1 cellular context compared by ENCODE assay signal in the genomic region with DNA sequence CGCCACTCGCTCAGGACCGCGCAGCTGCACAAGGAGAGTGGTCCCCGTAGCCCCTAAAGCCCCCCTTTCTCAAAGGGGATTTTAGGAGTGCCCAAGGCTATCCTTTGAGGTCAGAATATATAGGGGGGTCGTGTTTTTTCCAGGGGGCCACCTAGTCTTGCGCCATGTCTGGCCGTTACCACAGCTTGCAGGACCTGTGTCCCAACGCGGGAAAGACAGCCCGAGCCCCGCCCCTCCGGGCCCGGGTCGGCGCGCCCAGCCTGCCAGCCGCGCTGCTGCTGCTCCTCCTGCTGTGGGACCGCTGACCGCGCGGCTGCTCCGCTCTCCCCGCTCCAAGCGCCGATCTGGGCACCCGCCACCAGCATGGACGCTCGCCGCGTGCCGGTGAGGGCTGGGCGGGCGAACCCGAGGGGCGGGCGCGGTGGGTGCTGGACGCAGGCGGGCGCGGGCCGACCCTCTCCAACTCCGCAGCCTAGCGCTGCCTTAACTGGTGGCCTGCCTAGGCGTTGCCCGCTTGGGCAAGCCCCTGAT.
A peak's percentile ranks its signal among the peaks of the same experiment; 100 is the strongest.
TF ChIP-seq lines count a peak whose summit lies in the region.

A gene (plus strand): TSS at position 272 of the 531 bp plus-strand sequence. CDS start 92 bp downstream, at position 364.

TF ChIP-seq in HepG2, 621 proteins besides CTCF, POLR2A, EP300 and RAD21 (continued from another document and continues in another):
- TF ChIP-seq, protein P1, sequence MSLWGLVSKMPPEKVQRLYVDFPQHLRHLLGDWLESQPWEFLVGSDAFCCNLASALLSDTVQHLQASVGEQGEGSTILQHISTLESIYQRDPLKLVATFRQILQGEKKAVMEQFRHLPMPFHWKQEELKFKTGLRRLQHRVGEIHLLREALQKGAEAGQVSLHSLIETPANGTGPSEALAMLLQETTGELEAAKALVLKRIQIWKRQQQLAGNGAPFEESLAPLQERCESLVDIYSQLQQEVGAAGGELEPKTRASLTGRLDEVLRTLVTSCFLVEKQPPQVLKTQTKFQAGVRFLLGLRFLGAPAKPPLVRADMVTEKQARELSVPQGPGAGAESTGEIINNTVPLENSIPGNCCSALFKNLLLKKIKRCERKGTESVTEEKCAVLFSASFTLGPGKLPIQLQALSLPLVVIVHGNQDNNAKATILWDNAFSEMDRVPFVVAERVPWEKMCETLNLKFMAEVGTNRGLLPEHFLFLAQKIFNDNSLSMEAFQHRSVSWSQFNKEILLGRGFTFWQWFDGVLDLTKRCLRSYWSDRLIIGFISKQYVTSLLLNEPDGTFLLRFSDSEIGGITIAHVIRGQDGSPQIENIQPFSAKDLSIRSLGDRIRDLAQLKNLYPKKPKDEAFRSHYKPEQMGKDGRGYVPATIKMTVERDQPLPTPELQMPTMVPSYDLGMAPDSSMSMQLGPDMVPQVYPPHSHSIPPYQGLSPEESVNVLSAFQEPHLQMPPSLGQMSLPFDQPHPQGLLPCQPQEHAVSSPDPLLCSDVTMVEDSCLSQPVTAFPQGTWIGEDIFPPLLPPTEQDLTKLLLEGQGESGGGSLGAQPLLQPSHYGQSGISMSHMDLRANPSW (CRISPR knock-in tag; IDR thresholded peaks at IDR 0.05; ENCODE audit: borderline replicate concordance) = no peak; the same call in 1 of the 2 replicates
- TF ChIP-seq ZNF556 (CRISPR knock-in tag; IDR thresholded peaks at IDR 0.05; ENCODE audit: borderline replicate concordance) (no peak; the same call in 1 of the 2 replicates), ZFP90 (CRISPR knock-in tag; IDR thresholded peaks at IDR 0.05; ENCODE audit: borderline replicate concordance) (peak; percentile 98), ZNF441 (CRISPR knock-in tag; IDR thresholded peaks at IDR 0.05; ENCODE audit: borderline replicate concordance) (peak; percentile 93), TEAD2 (CRISPR knock-in tag; IDR thresholded peaks at IDR 0.05) (0 out of 2 replicates have a peak, but pooled peaks have one; percentile 12), ZNF550 (CRISPR knock-in tag; IDR thresholded peaks at IDR 0.05; ENCODE audit: borderline replicate concordance) (no peak; the same call in 1 of the 2 replicates), ZNF75D (CRISPR knock-in tag; IDR thresholded peaks at IDR 0.05; ENCODE audit: borderline replicate concordance) (peak; percentile 97; the same call in 1 of the 2 replicates), SOX5 (CRISPR knock-in tag; IDR thresholded peaks at IDR 0.05; ENCODE audit: borderline replicate concordance) (no peak), ZNF761 (CRISPR knock-in tag; conservative IDR thresholded peaks at IDR 0.05) (peak; percentile 96), NFIC (IDR thresholded peaks at IDR 0.05; ENCODE audit: low read length) (no peak), ZKSCAN8 (CRISPR knock-in tag; IDR thresholded peaks at IDR 0.05; ENCODE audit: borderline replicate concordance) (0 out of 2 replicates have a peak, but pooled peaks have one; percentile 43), KMT2B (CRISPR knock-in tag; IDR thresholded peaks at IDR 0.05) (peak; percentile 81; the same call in 1 of the 2 replicates), RBAK (CRISPR knock-in tag; IDR thresholded peaks at IDR 0.05) (no peak), JARID2 (CRISPR knock-in tag; IDR thresholded peaks at IDR 0.05; ENCODE audit: insufficient replicate concordance) (no peak), MEIS1 (CRISPR knock-in tag; IDR thresholded peaks at IDR 0.05; ENCODE audit: borderline replicate concordance) (no peak; the same call in 1 of the 2 replicates), YEATS2 (CRISPR knock-in tag; IDR thresholded peaks at IDR 0.05; ENCODE audit: borderline replicate concordance) (peak; percentile 82; the same call in 1 of the 2 replicates), ISX (CRISPR knock-in tag; conservative IDR thresholded peaks at IDR 0.05) (peak; percentile 91), GFI1 (CRISPR knock-in tag; IDR thresholded peaks at IDR 0.05; ENCODE audit: borderline replicate concordance) (no peak; the same call in none of the 2 replicates), HOXA3 (CRISPR knock-in tag; IDR thresholded peaks at IDR 0.05) (peak; percentile 76), SP140L (CRISPR knock-in tag; IDR thresholded peaks at IDR 0.05; ENCODE audit: borderline replicate concordance) (peak; percentile 99), ZNF644 (CRISPR knock-in tag; IDR thresholded peaks at IDR 0.05; ENCODE audit: low read depth) (no peak), MED13 (CRISPR knock-in tag; IDR thresholded peaks at IDR 0.05) (peak; percentile 96), NFE2 (CRISPR knock-in tag; IDR thresholded peaks at IDR 0.05) (0 out of 2 replicates have a peak, but pooled peaks have one; percentile 33), ARNT2 (CRISPR knock-in tag; IDR thresholded peaks at IDR 0.05; ENCODE audit: low read depth) (peak; percentile 99), ZNF337 (CRISPR knock-in tag; IDR thresholded peaks at IDR 0.05; ENCODE audit: borderline replicate concordance, low read depth) (peak; percentile 99), ZNF230 (CRISPR knock-in tag; IDR thresholded peaks at IDR 0.05) (peak; percentile 99), U2AF2 (IDR thresholded peaks at IDR 0.05; ENCODE audit: low read depth, low read length) (no peak)
- TF ChIP-seq, protein P2, sequence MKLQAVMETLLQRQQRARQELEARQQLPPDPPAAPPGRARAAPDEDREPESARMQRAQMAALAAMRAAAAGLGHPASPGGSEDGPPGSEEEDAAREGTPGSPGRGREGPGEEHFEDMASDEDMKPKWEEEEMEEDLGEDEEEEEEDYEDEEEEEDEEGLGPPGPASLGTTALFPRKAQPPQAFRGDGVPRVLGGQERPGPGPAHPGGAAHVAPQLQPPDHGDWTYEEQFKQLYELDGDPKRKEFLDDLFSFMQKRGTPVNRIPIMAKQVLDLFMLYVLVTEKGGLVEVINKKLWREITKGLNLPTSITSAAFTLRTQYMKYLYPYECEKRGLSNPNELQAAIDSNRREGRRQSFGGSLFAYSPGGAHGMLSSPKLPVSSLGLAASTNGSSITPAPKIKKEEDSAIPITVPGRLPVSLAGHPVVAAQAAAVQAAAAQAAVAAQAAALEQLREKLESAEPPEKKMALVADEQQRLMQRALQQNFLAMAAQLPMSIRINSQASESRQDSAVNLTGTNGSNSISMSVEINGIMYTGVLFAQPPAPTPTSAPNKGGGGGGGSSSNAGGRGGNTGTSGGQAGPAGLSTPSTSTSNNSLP (IDR thresholded peaks at IDR 0.05; ENCODE audit: low read depth, low read length) = no peak
- TF ChIP-seq, protein P3, sequence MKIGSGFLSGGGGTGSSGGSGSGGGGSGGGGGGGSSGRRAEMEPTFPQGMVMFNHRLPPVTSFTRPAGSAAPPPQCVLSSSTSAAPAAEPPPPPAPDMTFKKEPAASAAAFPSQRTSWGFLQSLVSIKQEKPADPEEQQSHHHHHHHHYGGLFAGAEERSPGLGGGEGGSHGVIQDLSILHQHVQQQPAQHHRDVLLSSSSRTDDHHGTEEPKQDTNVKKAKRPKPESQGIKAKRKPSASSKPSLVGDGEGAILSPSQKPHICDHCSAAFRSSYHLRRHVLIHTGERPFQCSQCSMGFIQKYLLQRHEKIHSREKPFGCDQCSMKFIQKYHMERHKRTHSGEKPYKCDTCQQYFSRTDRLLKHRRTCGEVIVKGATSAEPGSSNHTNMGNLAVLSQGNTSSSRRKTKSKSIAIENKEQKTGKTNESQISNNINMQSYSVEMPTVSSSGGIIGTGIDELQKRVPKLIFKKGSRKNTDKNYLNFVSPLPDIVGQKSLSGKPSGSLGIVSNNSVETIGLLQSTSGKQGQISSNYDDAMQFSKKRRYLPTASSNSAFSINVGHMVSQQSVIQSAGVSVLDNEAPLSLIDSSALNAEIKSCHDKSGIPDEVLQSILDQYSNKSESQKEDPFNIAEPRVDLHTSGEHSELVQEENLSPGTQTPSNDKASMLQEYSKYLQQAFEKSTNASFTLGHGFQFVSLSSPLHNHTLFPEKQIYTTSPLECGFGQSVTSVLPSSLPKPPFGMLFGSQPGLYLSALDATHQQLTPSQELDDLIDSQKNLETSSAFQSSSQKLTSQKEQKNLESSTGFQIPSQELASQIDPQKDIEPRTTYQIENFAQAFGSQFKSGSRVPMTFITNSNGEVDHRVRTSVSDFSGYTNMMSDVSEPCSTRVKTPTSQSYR (CRISPR knock-in tag; IDR thresholded peaks at IDR 0.05; ENCODE audit: borderline replicate concordance) = no peak
- TF ChIP-seq, protein P4, sequence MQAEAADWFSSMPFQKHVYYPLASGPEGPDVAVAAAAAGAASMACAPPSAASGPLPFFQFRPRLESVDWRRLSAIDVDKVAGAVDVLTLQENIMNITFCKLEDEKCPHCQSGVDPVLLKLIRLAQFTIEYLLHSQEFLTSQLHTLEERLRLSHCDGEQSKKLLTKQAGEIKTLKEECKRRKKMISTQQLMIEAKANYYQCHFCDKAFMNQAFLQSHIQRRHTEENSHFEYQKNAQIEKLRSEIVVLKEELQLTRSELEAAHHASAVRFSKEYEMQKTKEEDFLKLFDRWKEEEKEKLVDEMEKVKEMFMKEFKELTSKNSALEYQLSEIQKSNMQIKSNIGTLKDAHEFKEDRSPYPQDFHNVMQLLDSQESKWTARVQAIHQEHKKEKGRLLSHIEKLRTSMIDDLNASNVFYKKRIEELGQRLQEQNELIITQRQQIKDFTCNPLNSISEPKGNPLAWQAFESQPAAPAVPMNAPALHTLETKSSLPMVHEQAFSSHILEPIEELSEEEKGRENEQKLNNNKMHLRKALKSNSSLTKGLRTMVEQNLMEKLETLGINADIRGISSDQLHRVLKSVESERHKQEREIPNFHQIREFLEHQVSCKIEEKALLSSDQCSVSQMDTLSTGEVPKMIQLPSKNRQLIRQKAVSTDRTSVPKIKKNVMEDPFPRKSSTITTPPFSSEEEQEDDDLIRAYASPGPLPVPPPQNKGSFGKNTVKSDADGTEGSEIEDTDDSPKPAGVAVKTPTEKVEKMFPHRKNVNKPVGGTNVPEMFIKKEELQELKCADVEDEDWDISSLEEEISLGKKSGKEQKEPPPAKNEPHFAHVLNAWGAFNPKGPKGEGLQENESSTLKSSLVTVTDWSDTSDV (CRISPR knock-in tag; IDR thresholded peaks at IDR 0.05) = peak; percentile 99
- TF ChIP-seq, protein P5, sequence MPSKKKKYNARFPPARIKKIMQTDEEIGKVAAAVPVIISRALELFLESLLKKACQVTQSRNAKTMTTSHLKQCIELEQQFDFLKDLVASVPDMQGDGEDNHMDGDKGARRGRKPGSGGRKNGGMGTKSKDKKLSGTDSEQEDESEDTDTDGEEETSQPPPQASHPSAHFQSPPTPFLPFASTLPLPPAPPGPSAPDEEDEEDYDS (CRISPR knock-in tag; IDR thresholded peaks at IDR 0.05) = peak; percentile 69
- TF ChIP-seq, protein P6, sequence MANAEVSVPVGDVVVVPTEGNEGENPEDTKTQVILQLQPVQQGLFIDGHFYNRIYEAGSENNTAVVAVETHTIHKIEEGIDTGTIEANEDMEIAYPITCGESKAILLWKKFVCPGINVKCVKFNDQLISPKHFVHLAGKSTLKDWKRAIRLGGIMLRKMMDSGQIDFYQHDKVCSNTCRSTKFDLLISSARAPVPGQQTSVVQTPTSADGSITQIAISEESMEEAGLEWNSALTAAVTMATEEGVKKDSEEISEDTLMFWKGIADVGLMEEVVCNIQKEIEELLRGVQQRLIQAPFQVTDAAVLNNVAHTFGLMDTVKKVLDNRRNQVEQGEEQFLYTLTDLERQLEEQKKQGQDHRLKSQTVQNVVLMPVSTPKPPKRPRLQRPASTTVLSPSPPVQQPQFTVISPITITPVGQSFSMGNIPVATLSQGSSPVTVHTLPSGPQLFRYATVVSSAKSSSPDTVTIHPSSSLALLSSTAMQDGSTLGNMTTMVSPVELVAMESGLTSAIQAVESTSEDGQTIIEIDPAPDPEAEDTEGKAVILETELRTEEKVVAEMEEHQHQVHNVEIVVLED (CRISPR knock-in tag; IDR thresholded peaks at IDR 0.05; ENCODE audit: borderline replicate concordance) = peak; percentile 64; the same call in 1 of the 2 replicates
- TF ChIP-seq, protein P7, sequence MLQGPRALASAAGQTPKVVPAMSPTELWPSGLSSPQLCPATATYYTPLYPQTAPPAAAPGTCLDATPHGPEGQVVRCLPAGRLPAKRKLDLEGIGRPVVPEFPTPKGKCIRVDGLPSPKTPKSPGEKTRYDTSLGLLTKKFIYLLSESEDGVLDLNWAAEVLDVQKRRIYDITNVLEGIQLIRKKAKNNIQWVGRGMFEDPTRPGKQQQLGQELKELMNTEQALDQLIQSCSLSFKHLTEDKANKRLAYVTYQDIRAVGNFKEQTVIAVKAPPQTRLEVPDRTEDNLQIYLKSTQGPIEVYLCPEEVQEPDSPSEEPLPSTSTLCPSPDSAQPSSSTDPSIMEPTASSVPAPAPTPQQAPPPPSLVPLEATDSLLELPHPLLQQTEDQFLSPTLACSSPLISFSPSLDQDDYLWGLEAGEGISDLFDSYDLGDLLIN (CRISPR knock-in tag; IDR thresholded peaks at IDR 0.05; ENCODE audit: borderline replicate concordance) = peak; percentile 97; the same call in 1 of the 2 replicates
- TF ChIP-seq, protein P8, sequence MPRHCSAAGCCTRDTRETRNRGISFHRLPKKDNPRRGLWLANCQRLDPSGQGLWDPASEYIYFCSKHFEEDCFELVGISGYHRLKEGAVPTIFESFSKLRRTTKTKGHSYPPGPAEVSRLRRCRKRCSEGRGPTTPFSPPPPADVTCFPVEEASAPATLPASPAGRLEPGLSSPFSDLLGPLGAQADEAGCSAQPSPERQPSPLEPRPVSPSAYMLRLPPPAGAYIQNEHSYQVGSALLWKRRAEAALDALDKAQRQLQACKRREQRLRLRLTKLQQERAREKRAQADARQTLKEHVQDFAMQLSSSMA (CRISPR knock-in tag; IDR thresholded peaks at IDR 0.05) = peak; percentile 82; the same call in 1 of the 2 replicates
- TF ChIP-seq, protein P9, sequence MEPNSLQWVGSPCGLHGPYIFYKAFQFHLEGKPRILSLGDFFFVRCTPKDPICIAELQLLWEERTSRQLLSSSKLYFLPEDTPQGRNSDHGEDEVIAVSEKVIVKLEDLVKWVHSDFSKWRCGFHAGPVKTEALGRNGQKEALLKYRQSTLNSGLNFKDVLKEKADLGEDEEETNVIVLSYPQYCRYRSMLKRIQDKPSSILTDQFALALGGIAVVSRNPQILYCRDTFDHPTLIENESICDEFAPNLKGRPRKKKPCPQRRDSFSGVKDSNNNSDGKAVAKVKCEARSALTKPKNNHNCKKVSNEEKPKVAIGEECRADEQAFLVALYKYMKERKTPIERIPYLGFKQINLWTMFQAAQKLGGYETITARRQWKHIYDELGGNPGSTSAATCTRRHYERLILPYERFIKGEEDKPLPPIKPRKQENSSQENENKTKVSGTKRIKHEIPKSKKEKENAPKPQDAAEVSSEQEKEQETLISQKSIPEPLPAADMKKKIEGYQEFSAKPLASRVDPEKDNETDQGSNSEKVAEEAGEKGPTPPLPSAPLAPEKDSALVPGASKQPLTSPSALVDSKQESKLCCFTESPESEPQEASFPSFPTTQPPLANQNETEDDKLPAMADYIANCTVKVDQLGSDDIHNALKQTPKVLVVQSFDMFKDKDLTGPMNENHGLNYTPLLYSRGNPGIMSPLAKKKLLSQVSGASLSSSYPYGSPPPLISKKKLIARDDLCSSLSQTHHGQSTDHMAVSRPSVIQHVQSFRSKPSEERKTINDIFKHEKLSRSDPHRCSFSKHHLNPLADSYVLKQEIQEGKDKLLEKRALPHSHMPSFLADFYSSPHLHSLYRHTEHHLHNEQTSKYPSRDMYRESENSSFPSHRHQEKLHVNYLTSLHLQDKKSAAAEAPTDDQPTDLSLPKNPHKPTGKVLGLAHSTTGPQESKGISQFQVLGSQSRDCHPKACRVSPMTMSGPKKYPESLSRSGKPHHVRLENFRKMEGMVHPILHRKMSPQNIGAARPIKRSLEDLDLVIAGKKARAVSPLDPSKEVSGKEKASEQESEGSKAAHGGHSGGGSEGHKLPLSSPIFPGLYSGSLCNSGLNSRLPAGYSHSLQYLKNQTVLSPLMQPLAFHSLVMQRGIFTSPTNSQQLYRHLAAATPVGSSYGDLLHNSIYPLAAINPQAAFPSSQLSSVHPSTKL (CRISPR knock-in tag; IDR thresholded peaks at IDR 0.05) = 0 out of 2 replicates have a peak, but pooled peaks have one; percentile 14
